ENCODE assay signal across 8 cellular contexts in genomic region chr6:85644374-85644762, GRCh38. TPM values are rescaled to one million over a fixed set of nuclear protein-coding genes. Genes with fewer than 3 reads are reported as not detected.
DNase-seq lines count a peak whose midpoint lies in the region; ATAC-seq lines count a peak whose summit lies in the region.

No MANE protein-coding gene starts in this region.

- POLR2A ChIA-PET in naive thymus-derived CD4-positive, alpha-beta T cell (lab: Charles Lee), result interaction anchor here (0.6 to 9.6 kb wide), 10 partner anchors 8 to 1511 kb away, joined by 3 to 593 read pairs (median 8); partner anchors contain the start of genes SNX14 and ZNF292

- H3K4me1 Mint-ChIP-seq in IgD-negative memory B cell, result peaks cover 18 to 32% (median 29%) of the 10 kb centered on the region in 3 donors
- H3K4me1 Mint-ChIP-seq in central memory CD8-positive, alpha-beta T cell, result peaks cover 33% of the 10 kb centered on the region
- H3K4me1 Mint-ChIP-seq in naive thymus-derived CD4-positive, alpha-beta T cell, result peaks cover 28 to 38% (median 36%) of the 10 kb centered on the region in 7 donors

- no peak for ATAC-seq in central memory CD8-positive, alpha-beta T cell (replicated peaks; ENCODE audit: extremely low read depth, poor library complexity, severe bottlenecking)
- ATAC-seq in naive thymus-derived CD4-positive, alpha-beta T cell, result no peak
- ATAC-seq in HG03521 (IDR thresholded peaks at IDR 0.05; ENCODE audit: unreplicated experiment), result no peak
- no peak for ATAC-seq in GM21390 (IDR thresholded peaks at IDR 0.05; ENCODE audit: unreplicated experiment)

- H3K27ac ChIP-seq in BLaER1, result peak overlapping the region; percentile 98
- peak overlapping the region; percentile 99 for H3K27ac ChIP-seq in naive thymus-derived CD4-positive, alpha-beta T cell (ENCODE audit: low read depth, low read length)

- no peaks in the 10 kb centered on the region for H3K9me3 ChIP-seq in BLaER1
- no peaks in the 10 kb centered on the region for H3K9me3 ChIP-seq in naive thymus-derived CD4-positive, alpha-beta T cell (ENCODE audit: control insufficient read depth in 2 of 3, low read length in 3 of 3)

- no peaks in the 10 kb centered on the region for H3K27me3 Mint-ChIP-seq in IgD-negative memory B cell
- H3K27me3 Mint-ChIP-seq in central memory CD8-positive, alpha-beta T cell, result no peaks in the 10 kb centered on the region
- H3K27me3 Mint-ChIP-seq in naive thymus-derived CD4-positive, alpha-beta T cell, result peaks cover 0 to 8% (median 0%) of the 10 kb centered on the region in 5 donors

- H3K4me3 ChIP-seq in BLaER1, result peak overlapping the region; percentile 67
- H3K4me3 ChIP-seq in naive thymus-derived CD4-positive, alpha-beta T cell (ENCODE audit: low read length), result peak overlapping the region; percentile 79

- H3K4me2 ChIP-seq in BLaER1, result peak overlapping the region; percentile 69

- no peaks in the 10 kb centered on the region for H3K27me3 ChIP-seq in BLaER1
- H3K27me3 ChIP-seq in naive thymus-derived CD4-positive, alpha-beta T cell (ENCODE audit: control insufficient read depth in 2 of 2, insufficient read depth in 2 of 2, low read length in 2 of 2), result no peaks in the 10 kb centered on the region

- intact Hi-C loops in naive thymus-derived CD4-positive, alpha-beta T cell (cut with micrococcal nuclease), result loop anchor here (1.0 to 10.0 kb wide), 3 partner anchors 192 to 1511 kb away; partner anchors contain the start of genes ZNF292 (in 2 of the 2) and NT5E (in 1 of the 2)

- CTCF ChIA-PET in naive thymus-derived CD4-positive, alpha-beta T cell (lab: Charles Lee), result interaction anchor here (5.3 kb wide), 1 partner anchor 33 kb away, joined by 50 read pairs; no protein-coding TSS in a partner anchor

- H3K36me3 ChIP-seq in BLaER1, result peaks cover 10% of the 10 kb centered on the region; the same call in 1 of the 2 replicates
- H3K36me3 ChIP-seq in naive thymus-derived CD4-positive, alpha-beta T cell (ENCODE audit: control insufficient read depth in 2 of 3, insufficient read depth in 3 of 3, low read length in 3 of 3), result peaks cover 0 to 22% (median 0%) of the 10 kb centered on the region in 3 experiments

- peak overlapping the region; percentile 86 to 99 (median 98) for H3K27ac Mint-ChIP-seq in IgD-negative memory B cell
- H3K27ac Mint-ChIP-seq in central memory CD8-positive, alpha-beta T cell (ENCODE audit: low read depth), result peak overlapping the region; percentile 98
- peak overlapping the region; percentile 92 to 99 (median 97) for H3K27ac Mint-ChIP-seq in naive thymus-derived CD4-positive, alpha-beta T cell

- peaks cover 7% of the 10 kb centered on the region for H3K36me3 Mint-ChIP-seq in IgD-negative memory B cell
- peaks cover 30% of the 10 kb centered on the region for H3K36me3 Mint-ChIP-seq in central memory CD8-positive, alpha-beta T cell (ENCODE audit: insufficient read depth)
- peaks cover 8 to 26% (median 13%) of the 10 kb centered on the region in 5 donors for H3K36me3 Mint-ChIP-seq in naive thymus-derived CD4-positive, alpha-beta T cell

- peak overlapping the region; percentile 93 for H3K9ac ChIP-seq in BLaER1

- H3K4me3 Mint-ChIP-seq in IgD-negative memory B cell, result peak overlapping the region; percentile 87 to 98 (median 95)
- peak overlapping the region; percentile 85 for H3K4me3 Mint-ChIP-seq in central memory CD8-positive, alpha-beta T cell
- peak overlapping the region; percentile 86 to 97 (median 94) for H3K4me3 Mint-ChIP-seq in naive thymus-derived CD4-positive, alpha-beta T cell

- peaks cover 30% of the 10 kb centered on the region for H3K4me1 ChIP-seq in BLaER1
- H3K4me1 ChIP-seq in naive thymus-derived CD4-positive, alpha-beta T cell (ENCODE audit: control insufficient read depth in 2 of 2, insufficient read depth in 2 of 2, low read length in 2 of 2), result peaks cover 18 to 28% of the 10 kb centered on the region in 2 donors

- DNase-seq in central memory CD8-positive, alpha-beta T cell (ENCODE audit: low spot score in 2 of 2), result no peak
- DNase-seq in naive thymus-derived CD4-positive, alpha-beta T cell, result no peak
- no peak for DNase-seq in stimulated activated CD4-positive, alpha-beta T cell treated with anti-CD3 and anti-CD28 coated beads, Interleukin-12 subunit alpha, Interleukin-12 subunit beta, amount 100 ng/mL, for 4 hours
- no peak for DNase-seq in foreskin melanocyte

- H4K20me1 ChIP-seq in BLaER1, result peaks cover 29% of the 10 kb centered on the region

- no peaks in the 10 kb centered on the region for H3K9me3 Mint-ChIP-seq in IgD-negative memory B cell
- no peaks in the 10 kb centered on the region for H3K9me3 Mint-ChIP-seq in central memory CD8-positive, alpha-beta T cell
- H3K9me3 Mint-ChIP-seq in naive thymus-derived CD4-positive, alpha-beta T cell, result no peaks in the 10 kb centered on the region

RNA-seq across cellular contexts. Expression of gene SYNCRIP, which starts 1.7 kb away (rescaled TPM):
- 69.4 TPM for polyA plus RNA-seq in IgD-negative memory B cell
- total RNA-seq in naive thymus-derived CD4-positive, alpha-beta T cell, result 100 to 1,000 TPM in 1 of 5 experiments, 10 to 100 TPM in 4; 69.8 to 131 (median 82.2) TPM
- polyA plus RNA-seq in naive thymus-derived CD4-positive, alpha-beta T cell, result 10 to 100 TPM; 71.5 to 84.9 TPM

RNA-seq across cellular contexts. Expression of gene SNX14, which starts 50.7 kb away (rescaled TPM):
- 32.8 TPM for polyA plus RNA-seq in IgD-negative memory B cell
- total RNA-seq in naive thymus-derived CD4-positive, alpha-beta T cell, result 10 to 100 TPM; 37.3 to 71.8 (median 53.3) TPM
- 10 to 100 TPM; 30.1 to 45.7 TPM for polyA plus RNA-seq in naive thymus-derived CD4-positive, alpha-beta T cell
